10 cellular contexts compared by ENCODE assay signal in the genomic region with DNA sequence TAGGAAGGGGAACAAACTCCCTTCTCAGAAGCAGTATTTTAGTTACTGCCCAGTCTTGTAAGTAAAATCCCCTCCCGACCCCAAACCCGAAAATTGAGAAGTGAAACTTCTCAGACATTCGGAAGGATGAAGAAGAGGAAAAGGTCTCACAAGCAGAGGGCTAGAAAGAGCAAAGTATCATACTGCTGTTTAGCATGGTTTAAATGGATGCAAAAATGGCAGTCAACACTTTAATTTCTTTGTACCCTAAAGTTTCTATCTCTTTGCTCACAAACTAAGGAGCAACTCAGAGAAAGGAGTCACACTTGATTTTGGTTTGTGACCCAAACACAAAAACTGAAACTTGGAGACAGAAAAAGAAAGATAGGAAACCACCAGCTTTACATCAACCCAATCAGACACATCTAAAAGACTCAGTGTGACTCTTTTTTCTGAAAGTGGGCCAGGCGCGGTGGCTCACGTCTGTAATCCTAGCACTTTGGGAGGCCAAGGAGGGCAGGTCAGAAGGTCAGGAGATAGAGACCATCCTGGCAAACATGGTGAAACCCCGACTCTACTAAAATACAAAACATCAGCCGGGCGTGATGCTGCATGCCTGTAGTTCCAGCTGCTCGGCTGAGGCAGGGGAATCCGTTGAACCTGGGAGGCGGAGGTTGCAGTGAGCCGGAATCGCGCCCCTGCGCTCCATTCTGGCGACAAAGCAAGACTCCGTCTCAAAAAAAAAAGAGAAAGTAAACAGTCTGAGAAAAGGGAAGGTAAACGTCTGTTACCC.
DNase-seq lines count a peak whose midpoint lies in the region; ATAC-seq and TF ChIP-seq lines count a peak whose summit lies in the region.
"Had no signal": no experiment of that assay in that cellular context is flagged by ENCODE, and none has a peak within 500 bp of the region (broad histone marks: within the 10 kb centered on the region; RNA-seq: fewer than 3 reads in every experiment).

No MANE protein-coding gene starts in this region.

- H3K4me1 ChIP-seq in mucosa of rectum (ENCODE audit: control insufficient read depth in 2 of 2, insufficient read depth in 2 of 2, low read length in 2 of 2) = peaks cover 3 to 12% of the 10 kb centered on the region in 2 donors
- H3K4me1 ChIP-seq in gastroesophageal sphincter = no peaks in the 10 kb centered on the region

- no peak for TF ChIP-seq CTCF in gastroesophageal sphincter (IDR thresholded peaks at IDR 0.05)

- TF ChIP-seq POLR2A in gastroesophageal sphincter (IDR thresholded peaks at IDR 0.05) = no peak

- H3K27me3 ChIP-seq in mucosa of rectum (ENCODE audit: control insufficient read depth in 2 of 2, insufficient read depth in 2 of 2, low read length in 2 of 2) = no peaks in the 10 kb centered on the region
- H3K27me3 ChIP-seq in gastroesophageal sphincter = peaks cover 22% of the 10 kb centered on the region

- TF ChIP-seq EP300 in gastroesophageal sphincter (IDR thresholded peaks at IDR 0.05) = no peak

- peaks cover 36 to 50% of the 10 kb centered on the region in 2 donors for H3K27me3 Mint-ChIP-seq in effector memory CD8-positive, alpha-beta T cell
- H3K27me3 Mint-ChIP-seq in activated T-cell treated with anti-CD3 and anti-CD28 coated beads, Interleukin-2, amount 50 U/mL, for 4 hours (ENCODE audit: low read depth) = peaks cover 19% of the 10 kb centered on the region

- no peak overlapping the region for H3K27ac ChIP-seq in mucosa of rectum (ENCODE audit: low read depth in 2 of 2, low read length in 2 of 2)
- H3K27ac ChIP-seq in gastroesophageal sphincter = no peak overlapping the region

- no peaks in the 10 kb centered on the region for H3K9me3 ChIP-seq in mucosa of rectum (ENCODE audit: control insufficient read depth in 2 of 2, low read length in 2 of 2)
- no peaks in the 10 kb centered on the region for H3K9me3 ChIP-seq in gastroesophageal sphincter

- H3K4me3 Mint-ChIP-seq in effector memory CD8-positive, alpha-beta T cell = no peak overlapping the region
- no peak overlapping the region for H3K4me3 Mint-ChIP-seq in activated T-cell treated with anti-CD3 and anti-CD28 coated beads, Interleukin-2, amount 50 U/mL, for 4 hours
- H3K4me3 Mint-ChIP-seq: activated naive CD4-positive, alpha-beta T cell treated with anti-CD3 and anti-CD28 coated beads, Interleukin-2, amount 10 ng/mL, durations not matched to agents 7 days and 5 days; H9 had no signal

- WGBS in gastroesophageal sphincter (ENCODE audit: low coverage in 1 of 2), 2 donors = 50 to 60% methylated on average over 15 to 17 of the region's 19 CpGs

- no peaks in the 10 kb centered on the region for H3K36me3 ChIP-seq in mucosa of rectum (ENCODE audit: control insufficient read depth in 2 of 2, insufficient read depth in 2 of 2, low read length in 2 of 2)
- no peaks in the 10 kb centered on the region for H3K36me3 ChIP-seq in gastroesophageal sphincter

- H3K9me3 Mint-ChIP-seq in effector memory CD8-positive, alpha-beta T cell = no peaks in the 10 kb centered on the region
- H3K9me3 Mint-ChIP-seq in activated T-cell treated with anti-CD3 and anti-CD28 coated beads, Interleukin-2, amount 50 U/mL, for 4 hours = no peaks in the 10 kb centered on the region
- H3K9me3 Mint-ChIP-seq: activated naive CD4-positive, alpha-beta T cell treated with anti-CD3 and anti-CD28 coated beads, Interleukin-2, amount 10 ng/mL, durations not matched to agents 7 days and 5 days; H9 had no signal

- no peak overlapping the region for H3K27ac Mint-ChIP-seq in effector memory CD8-positive, alpha-beta T cell
- H3K27ac Mint-ChIP-seq: activated naive CD4-positive, alpha-beta T cell treated with anti-CD3 and anti-CD28 coated beads, Interleukin-2, amount 10 ng/mL, durations not matched to agents 7 days and 5 days had no signal

- H3K4me1 Mint-ChIP-seq in effector memory CD8-positive, alpha-beta T cell (ENCODE audit: low read depth in 2 of 2) = no peaks in the 10 kb centered on the region
- H3K4me1 Mint-ChIP-seq in activated T-cell treated with anti-CD3 and anti-CD28 coated beads, Interleukin-2, amount 50 U/mL, for 4 hours (ENCODE audit: low read depth) = no peaks in the 10 kb centered on the region

- ATAC-seq in GM18909 (IDR thresholded peaks at IDR 0.05; ENCODE audit: poor library complexity, unreplicated experiment) = peak; percentile 84
- ATAC-seq in GM21737 (IDR thresholded peaks at IDR 0.05; ENCODE audit: unreplicated experiment) = peak; percentile 72
- ATAC-seq in HG03520 (IDR thresholded peaks at IDR 0.05; ENCODE audit: unreplicated experiment) = peak; percentile 69
- ATAC-seq in effector memory CD8-positive, alpha-beta T cell (replicated peaks) = no peak
- no peak for ATAC-seq in activated T-cell treated with anti-CD3 and anti-CD28 coated beads, Interleukin-2, amount 50 U/mL, for 4 hours
- ATAC-seq in gastroesophageal sphincter = no peak

- no peak for DNase-seq in effector memory CD8-positive, alpha-beta T cell
- no peak for DNase-seq in activated T-cell treated with anti-CD3 and anti-CD28 coated beads, Interleukin-2, amount 50 U/mL, for 4 hours
- no peak for DNase-seq in T-helper 9 cell
- DNase-seq: activated naive CD4-positive, alpha-beta T cell treated with anti-CD3 and anti-CD28 coated beads, Interleukin-2, amount 10 ng/mL, durations not matched to agents 7 days and 5 days; H9 had no signal

- peak overlapping the region; percentile 8 to 38 for H3K4me3 ChIP-seq in mucosa of rectum (ENCODE audit: low read length in 2 of 2)
- H3K4me3 ChIP-seq in gastroesophageal sphincter = no peak overlapping the region

- H3K9ac ChIP-seq in mucosa of rectum (ENCODE audit: low read depth in 1 of 2, low read length in 2 of 2) = no peak overlapping the region

- no peaks in the 10 kb centered on the region for H3K36me3 Mint-ChIP-seq in effector memory CD8-positive, alpha-beta T cell (ENCODE audit: insufficient read depth)
- H3K36me3 Mint-ChIP-seq in activated T-cell treated with anti-CD3 and anti-CD28 coated beads, Interleukin-2, amount 50 U/mL, for 4 hours (ENCODE audit: insufficient read depth) = no peaks in the 10 kb centered on the region
- H3K36me3 Mint-ChIP-seq: activated naive CD4-positive, alpha-beta T cell treated with anti-CD3 and anti-CD28 coated beads, Interleukin-2, amount 10 ng/mL, durations not matched to agents 7 days and 5 days had no signal

Comparison
In these comparisons a context has a peak if more than half of its experiments do, and no peak if none do; other contexts are left out.
1. ATAC-seq: peak in GM18909 (single experiment), GM21737 (single experiment) and HG03520 (single experiment); none in effector memory CD8-positive, alpha-beta T cell (single experiment), activated T-cell treated with anti-CD3 and anti-CD28 coated beads, Interleukin-2, amount 50 U/mL, for 4 hours (0 of 2) and gastroesophageal sphincter (single experiment).
2. H3K4me3 ChIP-seq: peak in mucosa of rectum (2 of 2); none in gastroesophageal sphincter (0 of 2).